ENCODE assay signal across 2 cellular contexts in the genomic region with DNA sequence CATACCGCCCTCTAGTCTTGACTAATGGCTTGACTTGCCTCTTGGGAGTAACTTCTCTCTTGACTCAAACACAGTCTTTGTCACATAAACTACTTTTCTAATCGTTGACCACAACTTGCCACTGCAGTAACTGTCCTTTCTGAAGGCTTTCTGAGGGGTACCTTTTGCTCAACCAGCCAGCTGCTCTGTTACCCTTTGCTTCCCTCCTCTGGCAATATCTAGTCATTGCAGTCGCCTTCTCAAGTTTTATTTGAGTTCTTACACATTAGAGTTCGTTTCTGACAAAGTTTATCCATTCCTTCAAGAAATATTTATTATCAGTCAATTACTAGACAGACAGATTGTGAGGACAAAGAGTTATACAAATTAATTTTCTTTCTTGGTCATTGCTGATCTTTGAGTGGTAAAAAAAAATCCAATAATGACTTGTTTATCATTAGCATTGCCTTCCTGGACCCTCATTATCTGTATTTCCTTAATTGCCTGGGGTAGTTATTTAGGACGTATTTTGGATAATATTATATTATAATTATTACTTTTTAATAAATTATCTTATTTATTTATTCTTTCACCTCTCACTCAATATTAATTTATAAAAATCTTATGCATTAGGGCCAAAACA.
A peak's percentile ranks its signal among the peaks of the same experiment; 100 is the strongest.
TF ChIP-seq lines count a peak whose summit lies in the region.

No MANE protein-coding gene starts in this region.

TF ChIP-seq in A549, 52 proteins besides CTCF, POLR2A, EP300 and RAD21:
- TF ChIP-seq SMC3 (IDR thresholded peaks at IDR 0.05) (peak; percentile 36; the same call in 2 of the 3 replicates), NFE2L2 (conservative IDR thresholded peaks at IDR 0.05; ENCODE audit: low read length) (no peak)

TF ChIP-seq in endothelial cell of umbilical vein, 7 proteins besides CTCF, POLR2A, EP300 and RAD21:
- TF ChIP-seq MAX (IDR thresholded peaks at IDR 0.05; ENCODE audit: insufficient read depth, insufficient read length) (no peak), GATA2 (IDR thresholded peaks at IDR 0.05; ENCODE audit: insufficient read depth, insufficient read length, low read depth, low read length) (no peak), JUN (IDR thresholded peaks at IDR 0.05; ENCODE audit: borderline replicate concordance, insufficient read depth, insufficient read length, low read depth) (no peak), FOS (IDR thresholded peaks at IDR 0.05; ENCODE audit: borderline replicate concordance, insufficient read depth, low read length) (no peak), POLR2AphosphoS5 (IDR thresholded peaks at IDR 0.05; ENCODE audit: insufficient read depth, low read depth, low read length) (no peak), EZH2 (IDR thresholded peaks at IDR 0.05; ENCODE audit: borderline replicate concordance, low read depth, low read length, severe bottlenecking) (no peak), MYC (IDR thresholded peaks at IDR 0.05; ENCODE audit: low read depth, low read length) (no peak)
